ENCODE assay signal across 10 cellular contexts in the genomic region with DNA sequence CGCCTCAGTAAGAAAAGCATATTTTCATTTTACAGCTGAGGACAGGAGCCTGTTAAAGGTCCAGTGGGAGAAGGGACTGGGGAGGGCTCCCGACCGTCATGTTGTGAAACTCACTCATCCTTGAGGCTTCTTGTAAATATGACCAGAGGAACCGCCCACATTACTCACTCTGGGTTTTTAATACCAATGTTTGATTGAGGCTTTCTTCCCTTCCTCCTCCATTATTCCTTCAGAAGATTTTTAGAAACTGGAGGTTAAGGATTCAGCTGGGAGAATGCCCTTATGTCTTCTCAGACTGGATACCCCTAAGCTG.
DNase-seq lines count a peak whose midpoint lies in the region; ATAC-seq and TF ChIP-seq lines count a peak whose summit lies in the region.
"Had no signal": no experiment of that assay in that cellular context is flagged by ENCODE, and none has a peak within 500 bp of the region (broad histone marks: within the 10 kb centered on the region; RNA-seq: fewer than 3 reads in every experiment).

No MANE protein-coding gene starts in this region.

- peaks cover 0 to 5% of the 10 kb centered on the region in 2 donors for H3K27me3 Mint-ChIP-seq in T-cell

- H3K4me3 Mint-ChIP-seq in T-cell: no peak overlapping the region

- DNase-seq in AG10803 (ENCODE audit: low read depth) (peak; percentile 54), fibroblast of gingiva (ENCODE audit: low read depth) (peak; percentile 70), NCI-H2081 treated with DMSO at 0.1 percent for 48 hours (lab: John Stamatoyannopoulos, UW) (no peak), T-cell (no peak)
- DNase-seq: activated effector memory CD4-positive, alpha-beta T cell treated with Interleukin-2 at 50 U/mL for 16 hours; SHP77 treated with DMSO at 0.1 percent for 48 hours had no signal

- TF ChIP-seq CTCF in AG10803 (conservative IDR thresholded peaks at IDR 0.05; ENCODE audit: low read length): no peak

- no peaks in the 10 kb centered on the region for H3K4me1 Mint-ChIP-seq in T-cell

- H3K36me3 Mint-ChIP-seq in T-cell: peaks cover 13% of the 10 kb centered on the region

- no peak overlapping the region for H3K27ac Mint-ChIP-seq in T-cell

- H3K9me3 Mint-ChIP-seq in T-cell: no peaks in the 10 kb centered on the region

- ATAC-seq in GM21360 (IDR thresholded peaks at IDR 0.05; ENCODE audit: unreplicated experiment) (peak; percentile 70), HG03442 (IDR thresholded peaks at IDR 0.05; ENCODE audit: unreplicated experiment) (peak; percentile 57), HG03457 (IDR thresholded peaks at IDR 0.05; ENCODE audit: unreplicated experiment) (no peak), HG03025 (IDR thresholded peaks at IDR 0.05; ENCODE audit: low FRiP score, unreplicated experiment) (no peak), T-cell (replicated peaks in 1 of 4) (no peak)

- POLR2A ChIA-PET in T-cell (lab: Charles Lee): no interaction called here

- CTCF ChIA-PET in T-cell (lab: Charles Lee): interaction anchor here in 1 of 2 donors (0.5 kb wide), 1 partner anchor 530 kb away, joined by 7 read pairs; no protein-coding TSS in a partner anchor

- H3K4me3 ChIP-seq in AG10803 (ENCODE audit: low read length): no peak overlapping the region

Comparison
In these comparisons a context has a peak if more than half of its experiments do, and no peak if none do; other contexts are left out.
1. DNase-seq: peak in AG10803 (single experiment) and fibroblast of gingiva (single experiment); none in NCI-H2081 treated with DMSO at 0.1 percent for 48 hours (single experiment) and T-cell (0 of 34).
2. ATAC-seq: peak in GM21360 (single experiment) and HG03442 (single experiment); none in HG03457 (single experiment), HG03025 (single experiment) and T-cell (0 of 4).